Comparison of ENCODE assay signal across 21 cellular contexts in the genomic region with DNA sequence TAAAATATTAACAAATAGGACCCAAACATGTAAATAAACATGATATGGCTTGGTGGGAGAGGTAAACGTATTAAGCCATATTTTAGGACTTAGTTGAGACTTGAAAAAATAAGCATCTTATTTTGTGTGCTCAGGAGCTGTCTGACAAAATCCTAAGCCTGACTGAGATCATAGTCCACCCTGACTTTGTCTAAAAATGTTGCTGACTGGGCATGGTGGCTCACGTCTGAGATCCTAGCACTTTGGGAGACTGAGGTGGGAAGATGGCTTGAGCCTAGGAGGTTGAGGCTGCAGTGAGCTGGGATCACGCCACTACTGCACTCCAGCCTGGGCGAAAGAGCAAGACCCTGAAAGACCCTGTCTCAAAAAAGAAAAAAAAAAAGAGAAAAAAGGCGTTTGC. TPM values are rescaled to one million over a fixed set of nuclear protein-coding genes. Genes with fewer than 3 reads are reported as not detected.
DNase-seq lines count a peak whose midpoint lies in the region; ATAC-seq, FAIRE-seq and TF ChIP-seq lines count a peak whose summit lies in the region.
"Had no signal": no experiment of that assay in that cellular context is flagged by ENCODE, and none has a peak within 500 bp of the region (broad histone marks: within the 10 kb centered on the region; RNA-seq: fewer than 3 reads in every experiment).

No MANE protein-coding gene starts in this region.

- H3K4me1 ChIP-seq in OCI-LY3 (ENCODE audit: low read length) (peaks cover 6% of the 10 kb centered on the region), HepG2 (ENCODE audit: insufficient read depth, low read length) (peaks cover 41% of the 10 kb centered on the region), heart right ventricle (peaks cover 0 to 7% (median 2%) of the 10 kb centered on the region in 9 donors)
- H3K4me1 ChIP-seq: A549, HAP-1 had no signal

- H3K4me3 ChIP-seq in OCI-LY3 (ENCODE audit: low read length): no peak overlapping the region
- H3K4me3 ChIP-seq in HepG2 (replicated peaks in 1 of 3; ENCODE audit: insufficient read depth in 1 of 3, low read depth in 2 of 3, low read length in 3 of 3): no peak overlapping the region
- no peak overlapping the region for H3K4me3 ChIP-seq in heart right ventricle
- H3K4me3 ChIP-seq: A549, GM23248, HAP-1 had no signal

- no peaks in the 10 kb centered on the region for H3K79me2 ChIP-seq in OCI-LY3 (ENCODE audit: low read length)
- H3K79me2 ChIP-seq in HepG2 (ENCODE audit: insufficient read depth, low read length): no peaks in the 10 kb centered on the region

- no peak for TF ChIP-seq POLR2A in HepG2 (IDR thresholded peaks at IDR 0.05; ENCODE audit: insufficient read depth in 1 of 2, low read depth in 2 of 2, low read length in 2 of 2)

- DNase-seq in activated CD4-positive, alpha-beta T cell treated with anti-CD3 and anti-CD28 coated beads, Interleukin-2, amount 10 ng/mL, durations not matched to agents 24 days and 14 days: peak; percentile 28
- DNase-seq in activated CD4-positive, alpha-beta T cell treated with anti-CD3 and anti-CD28 coated beads for 36 hours: no peak
- DNase-seq in HepG2 (ENCODE audit: low spot score) (no peak), heart right ventricle (no peak), kidney tubule cell (ENCODE audit: low spot score) (no peak)
- no peak for DNase-seq in activated CD8-positive, alpha-beta memory T cell treated with anti-CD3 and anti-CD28 coated beads, Interleukin-2, amount 10 ng/mL, durations not matched to agents 7 days and 5 days
- DNase-seq: AML-193; Caco-2; CD4-positive, alpha-beta T cell had no signal

- FAIRE-seq in HepG2 (lab: Jason Lieb, UNC): no peak
- FAIRE-seq: A549, D721Med, G401.6, GM12892, GM18507, HTR-8/SVneo had no signal

- BruUV-seq in HepG2 (replicated peaks; lab: Mats Ljungman, UMichigan): no TSS peak

- H3K9me3 Mint-ChIP-seq in activated CD4-positive, alpha-beta T cell treated with anti-CD3 and anti-CD28 coated beads, Interleukin-2, amount 10 ng/mL, durations not matched to agents 24 days and 14 days: peaks cover 14% of the 10 kb centered on the region
- no peaks in the 10 kb centered on the region for H3K9me3 Mint-ChIP-seq in activated CD4-positive, alpha-beta T cell treated with anti-CD3 and anti-CD28 coated beads for 36 hours (ENCODE audit: low read depth)
- H3K9me3 Mint-ChIP-seq in activated CD8-positive, alpha-beta memory T cell treated with anti-CD3 and anti-CD28 coated beads, Interleukin-2, amount 10 ng/mL, durations not matched to agents 7 days and 5 days (ENCODE audit: low read depth): no peaks in the 10 kb centered on the region
- H3K9me3 Mint-ChIP-seq: CD4-positive, alpha-beta T cell had no signal

- H3K27ac Mint-ChIP-seq in activated CD4-positive, alpha-beta T cell treated with anti-CD3 and anti-CD28 coated beads, Interleukin-2, amount 10 ng/mL, durations not matched to agents 24 days and 14 days: no peak overlapping the region
- no peak overlapping the region for H3K27ac Mint-ChIP-seq in activated CD4-positive, alpha-beta T cell treated with anti-CD3 and anti-CD28 coated beads for 36 hours
- no peak overlapping the region for H3K27ac Mint-ChIP-seq in activated CD8-positive, alpha-beta memory T cell treated with anti-CD3 and anti-CD28 coated beads, Interleukin-2, amount 10 ng/mL, durations not matched to agents 7 days and 5 days
- H3K27ac Mint-ChIP-seq: CD4-positive, alpha-beta T cell had no signal

- 90% methylated on average over 5 of the region's 5 CpGs for WGBS in HepG2 (ENCODE audit: low lambda C conversion rate)
- WGBS in heart right ventricle, 2 donors: 95 to 96% methylated on average over 5 of the region's 5 CpGs

- in situ Hi-C loops in HepG2 (cut with HindIII; ENCODE audit: extremely low pct_ligation_motif_present, low pct_unique_long_range_greater_than_20kb): no loop called here

- H3K9me3 ChIP-seq in OCI-LY3 (ENCODE audit: insufficient read depth, low read length): no peaks in the 10 kb centered on the region
- H3K9me3 ChIP-seq in HepG2 (ENCODE audit: low read length): no peaks in the 10 kb centered on the region
- H3K9me3 ChIP-seq in heart right ventricle: no peaks in the 10 kb centered on the region
- H3K9me3 ChIP-seq: A549, Caco-2, HAP-1 had no signal

- no peak overlapping the region for H3K9ac ChIP-seq in OCI-LY3 (ENCODE audit: low read length)
- no peak overlapping the region for H3K9ac ChIP-seq in HepG2 (ENCODE audit: insufficient read depth, low read depth, low read length)
- H3K9ac ChIP-seq: GM23248 had no signal

- peaks cover 6% of the 10 kb centered on the region for H3K4me1 Mint-ChIP-seq in activated CD4-positive, alpha-beta T cell treated with anti-CD3 and anti-CD28 coated beads, Interleukin-2, amount 10 ng/mL, durations not matched to agents 24 days and 14 days
- H3K4me1 Mint-ChIP-seq in activated CD4-positive, alpha-beta T cell treated with anti-CD3 and anti-CD28 coated beads for 36 hours: peaks cover 10% of the 10 kb centered on the region
- H3K4me1 Mint-ChIP-seq in activated CD8-positive, alpha-beta memory T cell treated with anti-CD3 and anti-CD28 coated beads, Interleukin-2, amount 10 ng/mL, durations not matched to agents 7 days and 5 days: no peaks in the 10 kb centered on the region

- no peak for TF ChIP-seq RAD21 in HepG2 (CRISPR knock-in tag; IDR thresholded peaks at IDR 0.05)

- ATAC-seq in activated CD4-positive, alpha-beta T cell treated with anti-CD3 and anti-CD28 coated beads for 36 hours: no peak
- ATAC-seq in HepG2 (no peak), heart right ventricle (no peak)
- ATAC-seq in activated CD8-positive, alpha-beta memory T cell treated with anti-CD3 and anti-CD28 coated beads, Interleukin-2, amount 10 ng/mL, durations not matched to agents 7 days and 5 days: no peak
- ATAC-seq: A549 had no signal

- intact Hi-C loops in activated CD4-positive, alpha-beta T cell treated with anti-CD3 and anti-CD28 coated beads, Interleukin-2, amount 10 ng/mL, durations not matched to agents 24 days and 14 days (cut with micrococcal nuclease): no loop called here
- intact Hi-C loops in activated CD4-positive, alpha-beta T cell treated with anti-CD3 and anti-CD28 coated beads for 36 hours (cut with DNase I, micrococcal nuclease): no loop called here
- intact Hi-C loops in HepG2 (cut with micrococcal nuclease; ENCODE audit: unreplicated experiment): no loop called here
- intact Hi-C loops in heart right ventricle (cut with DNase I): no loop called here

- H3K27me3 Mint-ChIP-seq in activated CD4-positive, alpha-beta T cell treated with anti-CD3 and anti-CD28 coated beads, Interleukin-2, amount 10 ng/mL, durations not matched to agents 24 days and 14 days: no peaks in the 10 kb centered on the region
- H3K27me3 Mint-ChIP-seq in activated CD4-positive, alpha-beta T cell treated with anti-CD3 and anti-CD28 coated beads for 36 hours: no peaks in the 10 kb centered on the region
- H3K27me3 Mint-ChIP-seq in activated CD8-positive, alpha-beta memory T cell treated with anti-CD3 and anti-CD28 coated beads, Interleukin-2, amount 10 ng/mL, durations not matched to agents 7 days and 5 days: no peaks in the 10 kb centered on the region
- H3K27me3 Mint-ChIP-seq: CD4-positive, alpha-beta T cell had no signal

- H3K36me3 Mint-ChIP-seq in activated CD4-positive, alpha-beta T cell treated with anti-CD3 and anti-CD28 coated beads, Interleukin-2, amount 10 ng/mL, durations not matched to agents 24 days and 14 days (ENCODE audit: low read depth): no peaks in the 10 kb centered on the region
- H3K36me3 Mint-ChIP-seq in activated CD4-positive, alpha-beta T cell treated with anti-CD3 and anti-CD28 coated beads for 36 hours (ENCODE audit: low read depth): peaks cover 5% of the 10 kb centered on the region
- no peaks in the 10 kb centered on the region for H3K36me3 Mint-ChIP-seq in activated CD8-positive, alpha-beta memory T cell treated with anti-CD3 and anti-CD28 coated beads, Interleukin-2, amount 10 ng/mL, durations not matched to agents 7 days and 5 days

- no peaks in the 10 kb centered on the region for H3K27me3 ChIP-seq in OCI-LY3 (ENCODE audit: low read depth, low read length)
- no peaks in the 10 kb centered on the region for H3K27me3 ChIP-seq in HepG2 (ENCODE audit: control insufficient read depth in 1 of 2, insufficient read depth in 2 of 2, low read length in 2 of 2)
- H3K27me3 ChIP-seq in heart right ventricle: no peaks in the 10 kb centered on the region

- TF ChIP-seq CTCF in OCI-LY3 (IDR thresholded peaks at IDR 0.05; ENCODE audit: low read depth, low read length): no peak
- no peak for TF ChIP-seq CTCF in HepG2 (CRISPR knock-in tag; IDR thresholded peaks at IDR 0.05)
- no peak for TF ChIP-seq CTCF in heart right ventricle (IDR thresholded peaks at IDR 0.05)

- no peaks in the 10 kb centered on the region for H3K36me3 ChIP-seq in OCI-LY3 (replicated peaks; ENCODE audit: low read depth, low read length)
- H3K36me3 ChIP-seq in HepG2 (replicated peaks in 1 of 2; ENCODE audit: control insufficient read depth in 1 of 2, insufficient read depth in 2 of 2, low read length in 2 of 2): no peaks in the 10 kb centered on the region
- H3K36me3 ChIP-seq in heart right ventricle: no peaks in the 10 kb centered on the region
- H3K36me3 ChIP-seq: HAP-1 had no signal

- no peak overlapping the region for H2AFZ ChIP-seq in OCI-LY3 (ENCODE audit: low read depth, low read length)
- no peak overlapping the region for H2AFZ ChIP-seq in HepG2 (ENCODE audit: low read length)
- H2AFZ ChIP-seq: GM23248 had no signal

- POLR2A ChIA-PET in activated CD4-positive, alpha-beta T cell treated with anti-CD3 and anti-CD28 coated beads for 36 hours (lab: Charles Lee): no interaction called here
- POLR2A ChIA-PET in HepG2 (lab: Yijun Ruan, JAX): no interaction called here

- no peak for TF ChIP-seq EP300 in HepG2 (IDR thresholded peaks at IDR 0.05; ENCODE audit: low read depth in 2 of 2, low read length in 2 of 2)
- TF ChIP-seq EP300 in HepG2 (CRISPR knock-in tag; IDR thresholded peaks at IDR 0.05; ENCODE audit: borderline replicate concordance): no peak

- no peak overlapping the region for H3K27ac ChIP-seq in OCI-LY3 (ENCODE audit: low read length)
- no peak overlapping the region for H3K27ac ChIP-seq in HepG2 (ENCODE audit: extremely low read length, insufficient read depth, low read length)
- no peak overlapping the region for H3K27ac ChIP-seq in heart right ventricle
- H3K27ac ChIP-seq: 22Rv1, A549, C4-2B, GM23248, HL-60 had no signal

- CTCF ChIA-PET in activated CD4-positive, alpha-beta T cell treated with anti-CD3 and anti-CD28 coated beads for 36 hours (lab: Charles Lee): interaction anchor here (0.7 kb wide), 1 partner anchor 13 kb away, joined by 3 read pairs; no protein-coding TSS in a partner anchor
- CTCF ChIA-PET in HepG2 (lab: Yijun Ruan, JAX; ENCODE audit: low intra/inter-chr PET ratio, low total read pairs): no interaction called here
- CTCF ChIA-PET in activated CD8-positive, alpha-beta memory T cell treated with anti-CD3 and anti-CD28 coated beads, Interleukin-2, amount 10 ng/mL, durations not matched to agents 7 days and 5 days (lab: Charles Lee): no interaction called here

- H3K4me2 ChIP-seq in OCI-LY3 (ENCODE audit: low read length): peak overlapping the region; percentile 28; the same call in 1 of the 2 replicates
- H3K4me2 ChIP-seq in HepG2 (ENCODE audit: low read depth, low read length): no peak overlapping the region
- H3K4me2 ChIP-seq: A549 had no signal

- H4K20me1 ChIP-seq in OCI-LY3 (ENCODE audit: insufficient read depth, low read length) (no peaks in the 10 kb centered on the region), HepG2 (ENCODE audit: insufficient read depth, low read length) (no peaks in the 10 kb centered on the region)

- no peak overlapping the region for H3K4me3 Mint-ChIP-seq in activated CD4-positive, alpha-beta T cell treated with anti-CD3 and anti-CD28 coated beads, Interleukin-2, amount 10 ng/mL, durations not matched to agents 24 days and 14 days
- no peak overlapping the region for H3K4me3 Mint-ChIP-seq in activated CD4-positive, alpha-beta T cell treated with anti-CD3 and anti-CD28 coated beads for 36 hours
- no peak overlapping the region for H3K4me3 Mint-ChIP-seq in activated CD8-positive, alpha-beta memory T cell treated with anti-CD3 and anti-CD28 coated beads, Interleukin-2, amount 10 ng/mL, durations not matched to agents 7 days and 5 days
- H3K4me3 Mint-ChIP-seq: CD4-positive, alpha-beta T cell had no signal

RNA-seq across cellular contexts. Expression of a gene that starts 52.1 kb away (rescaled TPM):
- total RNA-seq in activated CD4-positive, alpha-beta T cell treated with anti-CD3 and anti-CD28 coated beads, Interleukin-2, amount 10 ng/mL, durations not matched to agents 24 days and 14 days: 2.9 and 4.7 TPM in 2 replicates
- 10 to 100 TPM; 21.2 to 22.8 TPM for total RNA-seq in activated CD4-positive, alpha-beta T cell treated with anti-CD3 and anti-CD28 coated beads for 36 hours
- 92.2 and 115 TPM in 2 replicates for total RNA-seq in HepG2 (2016; rRNA removed; fragmentation: Illumina TruSeq; extraction: Trizol)
- 69.0 and 78.3 TPM in 2 replicates for total RNA-seq in HepG2 (2016; cell fraction: cytosol; rRNA removed; fragmentation: Illumina TruSeq; extraction: Trizol; ENCODE audit: low read depth)
- total RNA-seq in HepG2 (2016; cell fraction: insoluble cytoplasmic fraction; rRNA removed; fragmentation: Illumina TruSeq; extraction: Trizol): 86.4 and 118 TPM in 2 replicates
- 94.9 and 96.7 TPM in 2 replicates for total RNA-seq in HepG2 (2016; cell fraction: membrane; rRNA removed; fragmentation: Illumina TruSeq; extraction: Trizol)
- 108 and 110 TPM in 2 replicates for total RNA-seq in HepG2 (2016; cell fraction: nucleus; rRNA removed; fragmentation: Illumina TruSeq; extraction: Trizol)
- 180 and 197 TPM in 2 replicates for polyA plus RNA-seq in HepG2 (2011; rRNA removed)
- 168 and 200 TPM in 2 replicates for polyA plus RNA-seq in HepG2 (2011; cell fraction: cytosol; rRNA removed)
- 65.3 and 74.7 TPM in 2 replicates for polyA plus RNA-seq in HepG2 (2011; cell fraction: nucleus; rRNA removed)
- 127 and 143 TPM in 2 replicates for polyA plus RNA-seq in HepG2 (2012)
- 95.4 and 123 TPM in 2 replicates for polyA plus RNA-seq in HepG2 (2016; cell fraction: cytosol; fragmentation: Illumina TruSeq; extraction: Trizol; ENCODE audit: low read depth)
- polyA plus RNA-seq in HepG2 (2016; cell fraction: insoluble cytoplasmic fraction; fragmentation: Illumina TruSeq; extraction: Trizol; ENCODE audit: low read depth): 91.2 and 101 TPM in 2 replicates
- polyA plus RNA-seq in HepG2 (2016; cell fraction: membrane; fragmentation: Illumina TruSeq; extraction: Trizol; ENCODE audit: low read depth): 103 and 106 TPM in 2 replicates
- 141 and 147 TPM in 2 replicates for polyA plus RNA-seq in HepG2 (2016; cell fraction: nucleus; fragmentation: Illumina TruSeq; extraction: Trizol; ENCODE audit: insufficient read depth, low read depth)
- 20.3 and 109 TPM in 2 replicates for polyA minus RNA-seq in HepG2 (2011; rRNA and poly(A)+ RNA removed; ENCODE audit: low replicate concordance)
- polyA minus RNA-seq in HepG2 (2011; cell fraction: cytosol; rRNA and poly(A)+ RNA removed): 67.3 and 76.3 TPM in 2 replicates
- polyA minus RNA-seq in HepG2 (2011; cell fraction: nucleus; rRNA and poly(A)+ RNA removed): 156 and 160 TPM in 2 replicates
- 10 to 100 TPM; 54.2 to 83.2 (median 66.2) TPM for total RNA-seq in heart right ventricle
- polyA plus RNA-seq in heart right ventricle: 10 to 100 TPM; 17.4 to 69.5 TPM
- 1 to 10 TPM; 8.8 to 9.2 TPM for total RNA-seq in activated CD8-positive, alpha-beta memory T cell treated with anti-CD3 and anti-CD28 coated beads, Interleukin-2, amount 10 ng/mL, durations not matched to agents 7 days and 5 days
